3 cellular contexts compared by ENCODE assay signal in genomic region chr12:63952980-63953379, GRCh38.
TF ChIP-seq lines count a peak whose summit lies in the region.

No MANE protein-coding gene starts in this region.

TF ChIP-seq in SK-N-SH, 30 proteins besides CTCF, POLR2A, EP300 and RAD21 (continued from another document):
- TF ChIP-seq, protein P1, sequence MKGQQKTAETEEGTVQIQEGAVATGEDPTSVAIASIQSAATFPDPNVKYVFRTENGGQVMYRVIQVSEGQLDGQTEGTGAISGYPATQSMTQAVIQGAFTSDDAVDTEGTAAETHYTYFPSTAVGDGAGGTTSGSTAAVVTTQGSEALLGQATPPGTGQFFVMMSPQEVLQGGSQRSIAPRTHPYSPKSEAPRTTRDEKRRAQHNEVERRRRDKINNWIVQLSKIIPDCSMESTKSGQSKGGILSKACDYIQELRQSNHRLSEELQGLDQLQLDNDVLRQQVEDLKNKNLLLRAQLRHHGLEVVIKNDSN (IDR thresholded peaks at IDR 0.05; ENCODE audit: borderline replicate concordance, low read depth): no peak
- TF ChIP-seq, protein P2, sequence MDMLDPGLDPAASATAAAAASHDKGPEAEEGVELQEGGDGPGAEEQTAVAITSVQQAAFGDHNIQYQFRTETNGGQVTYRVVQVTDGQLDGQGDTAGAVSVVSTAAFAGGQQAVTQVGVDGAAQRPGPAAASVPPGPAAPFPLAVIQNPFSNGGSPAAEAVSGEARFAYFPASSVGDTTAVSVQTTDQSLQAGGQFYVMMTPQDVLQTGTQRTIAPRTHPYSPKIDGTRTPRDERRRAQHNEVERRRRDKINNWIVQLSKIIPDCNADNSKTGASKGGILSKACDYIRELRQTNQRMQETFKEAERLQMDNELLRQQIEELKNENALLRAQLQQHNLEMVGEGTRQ (IDR thresholded peaks at IDR 0.05; ENCODE audit: borderline replicate concordance, low read depth, low read length): no peak
- TF ChIP-seq MEF2A (IDR thresholded peaks at IDR 0.05; ENCODE audit: borderline replicate concordance, low read depth) (no peak), RFX5 (IDR thresholded peaks at IDR 0.05; ENCODE audit: low read length) (no peak), MXI1 (IDR thresholded peaks at IDR 0.05; ENCODE audit: low read depth, low read length) (no peak), EZH2phosphoT487 (IDR thresholded peaks at IDR 0.05; ENCODE audit: borderline replicate concordance, low read depth) (no peak), RCOR1 (IDR thresholded peaks at IDR 0.05; ENCODE audit: low read length) (peak; percentile 56; the same call in 1 of the 2 replicates)
- TF ChIP-seq, protein P3, sequence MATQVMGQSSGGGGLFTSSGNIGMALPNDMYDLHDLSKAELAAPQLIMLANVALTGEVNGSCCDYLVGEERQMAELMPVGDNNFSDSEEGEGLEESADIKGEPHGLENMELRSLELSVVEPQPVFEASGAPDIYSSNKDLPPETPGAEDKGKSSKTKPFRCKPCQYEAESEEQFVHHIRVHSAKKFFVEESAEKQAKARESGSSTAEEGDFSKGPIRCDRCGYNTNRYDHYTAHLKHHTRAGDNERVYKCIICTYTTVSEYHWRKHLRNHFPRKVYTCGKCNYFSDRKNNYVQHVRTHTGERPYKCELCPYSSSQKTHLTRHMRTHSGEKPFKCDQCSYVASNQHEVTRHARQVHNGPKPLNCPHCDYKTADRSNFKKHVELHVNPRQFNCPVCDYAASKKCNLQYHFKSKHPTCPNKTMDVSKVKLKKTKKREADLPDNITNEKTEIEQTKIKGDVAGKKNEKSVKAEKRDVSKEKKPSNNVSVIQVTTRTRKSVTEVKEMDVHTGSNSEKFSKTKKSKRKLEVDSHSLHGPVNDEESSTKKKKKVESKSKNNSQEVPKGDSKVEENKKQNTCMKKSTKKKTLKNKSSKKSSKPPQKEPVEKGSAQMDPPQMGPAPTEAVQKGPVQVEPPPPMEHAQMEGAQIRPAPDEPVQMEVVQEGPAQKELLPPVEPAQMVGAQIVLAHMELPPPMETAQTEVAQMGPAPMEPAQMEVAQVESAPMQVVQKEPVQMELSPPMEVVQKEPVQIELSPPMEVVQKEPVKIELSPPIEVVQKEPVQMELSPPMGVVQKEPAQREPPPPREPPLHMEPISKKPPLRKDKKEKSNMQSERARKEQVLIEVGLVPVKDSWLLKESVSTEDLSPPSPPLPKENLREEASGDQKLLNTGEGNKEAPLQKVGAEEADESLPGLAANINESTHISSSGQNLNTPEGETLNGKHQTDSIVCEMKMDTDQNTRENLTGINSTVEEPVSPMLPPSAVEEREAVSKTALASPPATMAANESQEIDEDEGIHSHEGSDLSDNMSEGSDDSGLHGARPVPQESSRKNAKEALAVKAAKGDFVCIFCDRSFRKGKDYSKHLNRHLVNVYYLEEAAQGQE (IDR thresholded peaks at IDR 0.05; ENCODE audit: low read depth, low read length): no peak

TF ChIP-seq in SK-N-SH treated with all-trans-retinoic acid at 6 μM for 48 hours, 23 proteins besides CTCF, POLR2A, EP300 and RAD21 (continued from another document):
- TF ChIP-seq ZNF8 (CRISPR knock-in tag; IDR thresholded peaks at IDR 0.05) (no peak), ESRRG (CRISPR knock-in tag; IDR thresholded peaks at IDR 0.05) (no peak), OSR1 (CRISPR knock-in tag; IDR thresholded peaks at IDR 0.05) (no peak), TOX (CRISPR knock-in tag; IDR thresholded peaks at IDR 0.05; ENCODE audit: borderline replicate concordance) (no peak), GLIS3 (CRISPR knock-in tag; IDR thresholded peaks at IDR 0.05) (no peak), ZNF70 (CRISPR knock-in tag; IDR thresholded peaks at IDR 0.05) (no peak), ZFP30 (CRISPR knock-in tag; IDR thresholded peaks at IDR 0.05) (no peak)
- TF ChIP-seq, protein P4, sequence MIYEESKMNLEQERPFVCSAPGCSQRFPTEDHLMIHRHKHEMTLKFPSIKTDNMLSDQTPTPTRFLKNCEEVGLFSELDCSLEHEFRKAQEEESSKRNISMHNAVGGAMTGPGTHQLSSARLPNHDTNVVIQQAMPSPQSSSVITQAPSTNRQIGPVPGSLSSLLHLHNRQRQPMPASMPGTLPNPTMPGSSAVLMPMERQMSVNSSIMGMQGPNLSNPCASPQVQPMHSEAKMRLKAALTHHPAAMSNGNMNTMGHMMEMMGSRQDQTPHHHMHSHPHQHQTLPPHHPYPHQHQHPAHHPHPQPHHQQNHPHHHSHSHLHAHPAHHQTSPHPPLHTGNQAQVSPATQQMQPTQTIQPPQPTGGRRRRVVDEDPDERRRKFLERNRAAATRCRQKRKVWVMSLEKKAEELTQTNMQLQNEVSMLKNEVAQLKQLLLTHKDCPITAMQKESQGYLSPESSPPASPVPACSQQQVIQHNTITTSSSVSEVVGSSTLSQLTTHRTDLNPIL (CRISPR knock-in tag; IDR thresholded peaks at IDR 0.05; ENCODE audit: low read depth): no peak
- TF ChIP-seq, protein P5, sequence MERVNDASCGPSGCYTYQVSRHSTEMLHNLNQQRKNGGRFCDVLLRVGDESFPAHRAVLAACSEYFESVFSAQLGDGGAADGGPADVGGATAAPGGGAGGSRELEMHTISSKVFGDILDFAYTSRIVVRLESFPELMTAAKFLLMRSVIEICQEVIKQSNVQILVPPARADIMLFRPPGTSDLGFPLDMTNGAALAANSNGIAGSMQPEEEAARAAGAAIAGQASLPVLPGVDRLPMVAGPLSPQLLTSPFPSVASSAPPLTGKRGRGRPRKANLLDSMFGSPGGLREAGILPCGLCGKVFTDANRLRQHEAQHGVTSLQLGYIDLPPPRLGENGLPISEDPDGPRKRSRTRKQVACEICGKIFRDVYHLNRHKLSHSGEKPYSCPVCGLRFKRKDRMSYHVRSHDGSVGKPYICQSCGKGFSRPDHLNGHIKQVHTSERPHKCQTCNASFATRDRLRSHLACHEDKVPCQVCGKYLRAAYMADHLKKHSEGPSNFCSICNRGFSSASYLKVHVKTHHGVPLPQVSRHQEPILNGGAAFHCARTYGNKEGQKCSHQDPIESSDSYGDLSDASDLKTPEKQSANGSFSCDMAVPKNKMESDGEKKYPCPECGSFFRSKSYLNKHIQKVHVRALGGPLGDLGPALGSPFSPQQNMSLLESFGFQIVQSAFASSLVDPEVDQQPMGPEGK (CRISPR knock-in tag; IDR thresholded peaks at IDR 0.05; ENCODE audit: borderline replicate concordance): no peak

TF ChIP-seq in IMR-90, 13 proteins besides CTCF, POLR2A, EP300 and RAD21 (continued from another document):
- TF ChIP-seq, protein P2 (IDR thresholded peaks at IDR 0.05; ENCODE audit: low read depth, low read length): no peak
- no peak for TF ChIP-seq CEBPB (IDR thresholded peaks at IDR 0.05; ENCODE audit: low read depth, low read length)
- TF ChIP-seq, protein P6, sequence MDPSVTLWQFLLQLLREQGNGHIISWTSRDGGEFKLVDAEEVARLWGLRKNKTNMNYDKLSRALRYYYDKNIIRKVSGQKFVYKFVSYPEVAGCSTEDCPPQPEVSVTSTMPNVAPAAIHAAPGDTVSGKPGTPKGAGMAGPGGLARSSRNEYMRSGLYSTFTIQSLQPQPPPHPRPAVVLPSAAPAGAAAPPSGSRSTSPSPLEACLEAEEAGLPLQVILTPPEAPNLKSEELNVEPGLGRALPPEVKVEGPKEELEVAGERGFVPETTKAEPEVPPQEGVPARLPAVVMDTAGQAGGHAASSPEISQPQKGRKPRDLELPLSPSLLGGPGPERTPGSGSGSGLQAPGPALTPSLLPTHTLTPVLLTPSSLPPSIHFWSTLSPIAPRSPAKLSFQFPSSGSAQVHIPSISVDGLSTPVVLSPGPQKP (IDR thresholded peaks at IDR 0.05; ENCODE audit: borderline replicate concordance, low read depth, low read length): no peak
- TF ChIP-seq FOS (IDR thresholded peaks at IDR 0.05; ENCODE audit: low read depth, low read length): no peak
- TF ChIP-seq SMC3 (IDR thresholded peaks at IDR 0.05; ENCODE audit: low read depth, low read length): no peak
- no peak for TF ChIP-seq MAZ (IDR thresholded peaks at IDR 0.05; ENCODE audit: borderline replicate concordance, low read depth, low read length)
- no peak for TF ChIP-seq MAFK (IDR thresholded peaks at IDR 0.05; ENCODE audit: low read depth, low read length)
- TF ChIP-seq NFE2L2 (IDR thresholded peaks at IDR 0.05; ENCODE audit: low read depth, low read length): no peak
TF ChIP-seq in IMR-90: peak in this region for 0.
